8 cellular contexts compared by ENCODE assay signal in the genomic region with DNA sequence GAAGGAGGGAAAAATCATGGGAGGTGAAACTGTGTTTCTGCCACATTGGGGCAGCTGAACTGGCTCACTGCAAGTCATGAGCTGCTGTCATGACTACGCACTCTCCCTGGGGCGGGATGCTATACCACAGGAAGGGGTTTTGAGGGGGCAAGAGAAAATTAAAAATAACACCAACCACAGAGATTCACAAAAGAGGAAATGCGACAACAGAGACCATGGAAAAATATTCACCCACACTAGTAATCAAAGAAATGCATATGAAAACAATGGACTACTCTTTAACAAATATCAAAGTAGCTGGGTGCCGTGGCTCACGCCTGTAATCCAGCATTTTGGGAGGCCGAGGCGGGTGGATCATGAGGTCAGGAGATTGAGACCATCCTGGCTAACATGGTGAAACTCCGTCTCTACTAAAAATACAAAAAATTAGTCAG.
DNase-seq lines count a peak whose midpoint lies in the region; ATAC-seq and TF ChIP-seq lines count a peak whose summit lies in the region.

No MANE protein-coding gene starts in this region.

- H3K9me3 Mint-ChIP-seq in stimulated activated naive CD8-positive, alpha-beta T cell treated with anti-CD3 and anti-CD28 coated beads, Interleukin-15, amount 100 ng/mL, for 72 hours: peaks cover 13 to 17% of the 10 kb centered on the region in 2 donors
- no peaks in the 10 kb centered on the region for H3K9me3 Mint-ChIP-seq in chondrocyte (ENCODE audit: low read depth)

- H3K4me3 ChIP-seq in right cardiac atrium (ENCODE audit: low read length): no peak overlapping the region
- no peak overlapping the region for H3K4me3 ChIP-seq in thyroid gland (replicated peaks in 1 of 3)

- no peaks in the 10 kb centered on the region for H3K27me3 Mint-ChIP-seq in stimulated activated naive CD8-positive, alpha-beta T cell treated with anti-CD3 and anti-CD28 coated beads, Interleukin-15, amount 100 ng/mL, for 72 hours
- H3K27me3 Mint-ChIP-seq in chondrocyte (ENCODE audit: low read depth): no peaks in the 10 kb centered on the region

- H3K4me1 ChIP-seq in right cardiac atrium (ENCODE audit: control insufficient read depth, insufficient read depth, low read length) (no peaks in the 10 kb centered on the region), thyroid gland (no peaks in the 10 kb centered on the region)

- ATAC-seq in left cardiac atrium: peak; percentile 19 to 50
- ATAC-seq in right cardiac atrium: no peak
- ATAC-seq in HG03442 (IDR thresholded peaks at IDR 0.05; ENCODE audit: unreplicated experiment): peak; percentile 73
- ATAC-seq in stimulated activated naive CD8-positive, alpha-beta T cell treated with anti-CD3 and anti-CD28 coated beads, Interleukin-15, amount 100 ng/mL, for 72 hours: peak; percentile 86

- peak overlapping the region; percentile 36 to 38 for H3K4me3 Mint-ChIP-seq in stimulated activated naive CD8-positive, alpha-beta T cell treated with anti-CD3 and anti-CD28 coated beads, Interleukin-15, amount 100 ng/mL, for 72 hours
- H3K4me3 Mint-ChIP-seq in chondrocyte (ENCODE audit: unreplicated experiment): no peak overlapping the region

- TF ChIP-seq CTCF in chondrocyte (IDR thresholded peaks at IDR 0.05) (no peak), thyroid gland (IDR thresholded peaks at IDR 0.05) (no peak)

- H3K4me1 Mint-ChIP-seq in stimulated activated naive CD8-positive, alpha-beta T cell treated with anti-CD3 and anti-CD28 coated beads, Interleukin-15, amount 100 ng/mL, for 72 hours: peaks cover 59% of the 10 kb centered on the region
- no peaks in the 10 kb centered on the region for H3K4me1 Mint-ChIP-seq in chondrocyte (ENCODE audit: low read depth)

- peaks cover 21% of the 10 kb centered on the region for H3K36me3 Mint-ChIP-seq in chondrocyte (ENCODE audit: low read depth)

- no peaks in the 10 kb centered on the region for H3K27me3 ChIP-seq in right cardiac atrium (ENCODE audit: control insufficient read depth, insufficient read depth)
- no peaks in the 10 kb centered on the region for H3K27me3 ChIP-seq in thyroid gland

- WGBS in right cardiac atrium: 82% methylated on average over 8 of the region's 8 CpGs
- 93 to 94% methylated on average over 8 of the region's 8 CpGs for WGBS in thyroid gland, 2 donors

- H3K36me3 ChIP-seq in thyroid gland: no peaks in the 10 kb centered on the region

- intact Hi-C loops in left cardiac atrium (cut with DNase I) (no loop called here), right cardiac atrium (cut with DNase I) (no loop called here), thyroid gland (cut with DNase I) (no loop called here)

- DNase-seq in left cardiac atrium (no peak), right cardiac atrium (no peak), DMS153 (lab: John Stamatoyannopoulos, UW) (no peak), chondrocyte (ENCODE audit: low spot score) (no peak), thyroid gland (no peak)
- DNase-seq in activated CD8-positive, alpha-beta memory T cell treated with anti-CD3 and anti-CD28 coated beads for 24 hours: peak; percentile 67
- peak; percentile 34 to 68 for DNase-seq in stimulated activated naive CD8-positive, alpha-beta T cell treated with anti-CD3 and anti-CD28 coated beads, Interleukin-15, amount 100 ng/mL, for 72 hours

- H3K27ac Mint-ChIP-seq in stimulated activated naive CD8-positive, alpha-beta T cell treated with anti-CD3 and anti-CD28 coated beads, Interleukin-15, amount 100 ng/mL, for 72 hours: peak overlapping the region in 1 of 2 donors; percentile 70
- no peak overlapping the region for H3K27ac Mint-ChIP-seq in chondrocyte (ENCODE audit: unreplicated experiment)

- no peak for TF ChIP-seq POLR2A in thyroid gland (IDR thresholded peaks at IDR 0.05)

- H3K27ac ChIP-seq in right cardiac atrium (ENCODE audit: low read length): no peak overlapping the region
- H3K27ac ChIP-seq in thyroid gland: no peak overlapping the region

- H3K9me3 ChIP-seq in right cardiac atrium (ENCODE audit: control insufficient read depth, low read length) (no peaks in the 10 kb centered on the region), thyroid gland (no peaks in the 10 kb centered on the region)

Comparison
In these comparisons a context has a peak if more than half of its experiments do, and no peak if none do; other contexts are left out.
1. ATAC-seq: peak in left cardiac atrium (2 of 2), HG03442 (single experiment) and stimulated activated naive CD8-positive, alpha-beta T cell treated with anti-CD3 and anti-CD28 coated beads, Interleukin-15, amount 100 ng/mL, for 72 hours (single experiment); none in right cardiac atrium (0 of 2).
2. DNase-seq: peak in activated CD8-positive, alpha-beta memory T cell treated with anti-CD3 and anti-CD28 coated beads for 24 hours (single experiment) and stimulated activated naive CD8-positive, alpha-beta T cell treated with anti-CD3 and anti-CD28 coated beads, Interleukin-15, amount 100 ng/mL, for 72 hours (2 of 2); none in left cardiac atrium (single experiment), right cardiac atrium (0 of 3), DMS153 (single experiment), chondrocyte (single experiment) and thyroid gland (0 of 2).